Comparison of ENCODE assay signal across 19 cellular contexts in genomic region chr10:29276251-29276850, GRCh38. TPM values are rescaled to one million over a fixed set of nuclear protein-coding genes. Genes with fewer than 3 reads are reported as not detected.
"Had no signal": no experiment of that assay in that cellular context is flagged by ENCODE, and none has a peak within 500 bp of the region (broad histone marks: within the 10 kb centered on the region; RNA-seq: fewer than 3 reads in every experiment).

No MANE protein-coding gene starts in this region.

- H3K27ac ChIP-seq: foreskin keratinocyte, left ventricle myocardium inferior, pancreas, testis had no signal

- H3K4me1 ChIP-seq: foreskin keratinocyte, left ventricle myocardium inferior, pancreas, testis had no signal

- H3K4me3 ChIP-seq: left ventricle myocardium inferior, pancreas, testis had no signal

- ATAC-seq: activated T-cell treated with anti-CD3 and anti-CD28 coated beads, Interleukin-2, amount 50 U/mL, for 4 hours; esophagus mucosa; foreskin keratinocyte; pancreas; stimulated activated naive CD8-positive, alpha-beta T cell treated with anti-CD3 and anti-CD28 coated beads, Interleukin-15, amount 100 ng/mL, for 72 hours had no signal

- H3K9me3 ChIP-seq: left ventricle myocardium inferior, pancreas, testis had no signal

- DNase-seq: activated CD4-positive, alpha-beta T cell treated with anti-CD3 and anti-CD28 coated beads for 1 hour; activated CD4-positive, alpha-beta T cell treated with anti-CD3 and anti-CD28 coated beads, Interleukin-2, amount 50 U/mL, for 48 hours; activated gamma-delta T cell; activated T-cell treated with anti-CD3 and anti-CD28 coated beads, Interleukin-2, amount 50 U/mL, for 4 hours; anterior cingulate cortex; cerebellar nuclear complex; foreskin keratinocyte; left ventricle myocardium inferior; midbrain; pancreas; retina; stimulated activated CD4-positive, alpha-beta T cell treated with anti-CD3 and anti-CD28 coated beads, Interleukin-4, amount 100 ng/mL, for 4 hours; stimulated activated naive CD8-positive, alpha-beta T cell treated with anti-CD3 and anti-CD28 coated beads, Interleukin-15, amount 100 ng/mL, for 72 hours; T-helper 2 cell; testis had no signal

- FAIRE-seq: islet of Langerhans, pancreas had no signal

RNA-seq across cellular contexts. Expression of gene LYZL1, which starts 12.5 kb away (rescaled TPM):
- total RNA-seq: activated T-cell treated with anti-CD3 and anti-CD28 coated beads, Interleukin-2, amount 50 U/mL, for 4 hours; esophagus mucosa; foreskin keratinocyte; left ventricle myocardium inferior; pancreas; skeletal muscle tissue; urinary bladder had no signal
- polyA plus RNA-seq: foreskin keratinocyte, pancreas, urinary bladder had no signal
